Comparison of ENCODE assay signal across 37 cellular contexts in genomic region chr2:1230155-1230893, GRCh38.
"Had no signal": no experiment of that assay in that cellular context is flagged by ENCODE, and none has a peak within 500 bp of the region (broad histone marks: within the 10 kb centered on the region; RNA-seq: fewer than 3 reads in every experiment).

No MANE protein-coding gene starts in this region.

- H3K27ac Mint-ChIP-seq: activated CD4-positive, alpha-beta memory T cell treated with anti-CD3 and anti-CD28 coated beads, Interleukin-2, amount 10 ng/mL, durations not matched to agents 7 days and 5 days; activated CD4-positive, alpha-beta T cell treated with anti-CD3 and anti-CD28 coated beads for 36 hours; activated CD4-positive, alpha-beta T cell treated with anti-CD3 and anti-CD28 coated beads, Interleukin-2, amount 10 ng/mL, durations not matched to agents 7 days and 5 days; activated CD8-positive, alpha-beta memory T cell treated with anti-CD3 and anti-CD28 coated beads, Interleukin-2, amount 10 ng/mL, durations not matched to agents 7 days and 5 days; activated CD8-positive, alpha-beta T cell treated with anti-CD3 and anti-CD28 coated beads, Interleukin-2, amount 10 ng/mL, durations not matched to agents 7 days and 5 days; activated naive CD4-positive, alpha-beta T cell treated with anti-CD3 and anti-CD28 coated beads, Interleukin-2, amount 10 ng/mL, durations not matched to agents 7 days and 5 days; activated naive CD4-positive, alpha-beta T cell treated with anti-CD3 and anti-CD28 coated beads, Interleukin-2, amount 50 U/mL, for 24 hours; activated naive CD8-positive, alpha-beta T cell; activated naive CD8-positive, alpha-beta T cell treated with anti-CD3 and anti-CD28 coated beads, Interleukin-2, amount 10 ng/mL, durations not matched to agents 7 days and 5 days; activated naive CD8-positive, alpha-beta T cell treated with anti-CD3 and anti-CD28 coated beads, Interleukin-2, amount 50 U/mL, for 24 hours; activated T-cell treated with anti-CD3 and anti-CD28 coated beads, Interleukin-2, amount 50 U/mL, for 24 hours; activated T-helper 2 cell treated with anti-CD3 and anti-CD28 coated beads, Interferon-gamma antibody, Interleukin-2, Interleukin-4, amounts not matched to agents 10 μg/mL and 5 μg/mL and 100 μg/mL, durations not matched to agents 14 hours and 24 hours and 36 hours; brain; T-helper 1 cell treated with Interleukin-12 subunit alpha and Interleukin-12 subunit beta and Interleukin-4 antibody, amounts not matched to agents 30 μg/mL and 1 μg/mL, for 36 hours; T-helper 2 cell treated with Interferon-gamma antibody and Interleukin-4, amounts not matched to agents 5 μg/mL and 100 μg/mL, for 36 hours; WTC11 had no signal

- H3K36me3 ChIP-seq: ascending aorta, cardiac muscle cell had no signal

- H3K9me3 ChIP-seq: ascending aorta had no signal

- H3K36me3 Mint-ChIP-seq: activated CD8-positive, alpha-beta memory T cell treated with anti-CD3 and anti-CD28 coated beads, Interleukin-2, amount 10 ng/mL, durations not matched to agents 7 days and 5 days; activated naive CD4-positive, alpha-beta T cell treated with anti-CD3 and anti-CD28 coated beads, Interleukin-2, amount 10 ng/mL, durations not matched to agents 7 days and 5 days; activated naive CD4-positive, alpha-beta T cell treated with anti-CD3 and anti-CD28 coated beads, Interleukin-2, amount 50 U/mL, for 24 hours; activated naive CD8-positive, alpha-beta T cell; activated naive CD8-positive, alpha-beta T cell treated with anti-CD3 and anti-CD28 coated beads, Interleukin-2, amount 10 ng/mL, durations not matched to agents 7 days and 5 days; brain had no signal

- H3K27me3 ChIP-seq: ascending aorta, cardiac muscle cell had no signal

- H3K9me3 Mint-ChIP-seq: activated CD4-positive, alpha-beta memory T cell treated with anti-CD3 and anti-CD28 coated beads, Interleukin-2, amount 10 ng/mL, durations not matched to agents 7 days and 5 days; activated CD4-positive, alpha-beta T cell treated with anti-CD3 and anti-CD28 coated beads, Interleukin-2, amount 10 ng/mL, durations not matched to agents 7 days and 5 days; activated naive CD4-positive, alpha-beta T cell treated with anti-CD3 and anti-CD28 coated beads, Interleukin-2, amount 10 ng/mL, durations not matched to agents 7 days and 5 days; activated naive CD4-positive, alpha-beta T cell treated with anti-CD3 and anti-CD28 coated beads, Interleukin-2, amount 50 U/mL, for 24 hours; activated naive CD8-positive, alpha-beta T cell treated with anti-CD3 and anti-CD28 coated beads, Interleukin-2, amount 10 ng/mL, durations not matched to agents 7 days and 5 days; activated naive CD8-positive, alpha-beta T cell treated with anti-CD3 and anti-CD28 coated beads, Interleukin-2, amount 50 U/mL, for 24 hours; activated T-cell treated with anti-CD3 and anti-CD28 coated beads, Interleukin-2, amount 50 U/mL, for 24 hours; activated T-helper 2 cell treated with anti-CD3 and anti-CD28 coated beads, Interferon-gamma antibody, Interleukin-2, Interleukin-4, amounts not matched to agents 10 μg/mL and 5 μg/mL and 100 μg/mL, durations not matched to agents 14 hours and 24 hours and 36 hours; central memory CD8-positive, alpha-beta T cell; T-helper 1 cell treated with Interleukin-12 subunit alpha and Interleukin-12 subunit beta and Interleukin-4 antibody, amounts not matched to agents 30 μg/mL and 1 μg/mL, for 36 hours; T-helper 2 cell treated with Interferon-gamma antibody and Interleukin-4, amounts not matched to agents 5 μg/mL and 100 μg/mL, for 36 hours had no signal

- H3K27ac ChIP-seq: ascending aorta, cardiac muscle cell, VCaP had no signal

- DNase-seq: activated CD4-positive, alpha-beta memory T cell treated with anti-CD3 and anti-CD28 coated beads, Interleukin-2, amount 10 ng/mL, durations not matched to agents 7 days and 5 days; activated CD4-positive, alpha-beta T cell treated with anti-CD3 and anti-CD28 coated beads for 1 hour; activated CD4-positive, alpha-beta T cell treated with anti-CD3 and anti-CD28 coated beads for 36 hours; activated CD4-positive, alpha-beta T cell treated with anti-CD3 and anti-CD28 coated beads for 48 hours; activated CD4-positive, alpha-beta T cell treated with anti-CD3 and anti-CD28 coated beads, Interleukin-2, amount 10 ng/mL, durations not matched to agents 7 days and 5 days; activated CD4-positive, alpha-beta T cell treated with anti-CD3 and anti-CD28 coated beads, Interleukin-2, amount 50 U/mL, for 48 hours; activated CD4-positive, CD25-positive, alpha-beta regulatory T cell; activated CD8-positive, alpha-beta memory T cell treated with anti-CD3 and anti-CD28 coated beads for 24 hours; activated CD8-positive, alpha-beta memory T cell treated with anti-CD3 and anti-CD28 coated beads, Interleukin-2, amount 10 ng/mL, durations not matched to agents 7 days and 5 days; activated CD8-positive, alpha-beta memory T cell treated with anti-CD3 and anti-CD28 coated beads, Interleukin-2, amount 50 U/mL, for 48 hours; activated CD8-positive, alpha-beta T cell treated with anti-CD3 and anti-CD28 coated beads, Interleukin-2, amount 10 ng/mL, durations not matched to agents 7 days and 5 days; activated effector memory CD4-positive, alpha-beta T cell treated with Interleukin-2 at 50 U/mL for 16 hours; activated gamma-delta T cell; activated naive CD4-positive, alpha-beta T cell treated with anti-CD3 and anti-CD28 coated beads, Interleukin-2, amount 10 ng/mL, durations not matched to agents 7 days and 5 days; activated naive CD4-positive, alpha-beta T cell treated with Interleukin-2 at 50 U/mL for 16 hours; activated naive CD8-positive, alpha-beta T cell treated with anti-CD3 and anti-CD28 coated beads, Interleukin-2, amount 10 ng/mL, durations not matched to agents 7 days and 5 days; activated naive CD8-positive, alpha-beta T cell treated with anti-CD3 and anti-CD28 coated beads, Interleukin-2, amount 50 U/mL, for 24 hours; activated T-cell treated with anti-CD3 and anti-CD28 coated beads, Interleukin-2, amount 50 U/mL, for 24 hours; activated T-cell treated with anti-CD3 and anti-CD28 coated beads, Interleukin-2, amount 50 U/mL, for 48 hours; amygdala; anterior cingulate cortex; caudate nucleus; SW 1271; T-helper 1 cell; T-helper 2 cell; T-helper 9 cell had no signal

- H3K4me1 Mint-ChIP-seq: activated CD4-positive, alpha-beta memory T cell treated with anti-CD3 and anti-CD28 coated beads, Interleukin-2, amount 10 ng/mL, durations not matched to agents 7 days and 5 days; activated CD4-positive, alpha-beta T cell treated with anti-CD3 and anti-CD28 coated beads for 36 hours; activated CD4-positive, alpha-beta T cell treated with anti-CD3 and anti-CD28 coated beads, Interleukin-2, amount 10 ng/mL, durations not matched to agents 7 days and 5 days; activated CD8-positive, alpha-beta memory T cell treated with anti-CD3 and anti-CD28 coated beads, Interleukin-2, amount 10 ng/mL, durations not matched to agents 7 days and 5 days; activated naive CD4-positive, alpha-beta T cell treated with anti-CD3 and anti-CD28 coated beads, Interleukin-2, amount 10 ng/mL, durations not matched to agents 7 days and 5 days; activated naive CD4-positive, alpha-beta T cell treated with anti-CD3 and anti-CD28 coated beads, Interleukin-2, amount 50 U/mL, for 24 hours; activated naive CD8-positive, alpha-beta T cell treated with anti-CD3 and anti-CD28 coated beads, Interleukin-2, amount 10 ng/mL, durations not matched to agents 7 days and 5 days; activated naive CD8-positive, alpha-beta T cell treated with anti-CD3 and anti-CD28 coated beads, Interleukin-2, amount 50 U/mL, for 24 hours; central memory CD8-positive, alpha-beta T cell; WTC11 had no signal

- H3K4me3 ChIP-seq: ascending aorta, cardiac muscle cell had no signal

- H3K27me3 Mint-ChIP-seq: activated CD4-positive, alpha-beta memory T cell treated with anti-CD3 and anti-CD28 coated beads, Interleukin-2, amount 10 ng/mL, durations not matched to agents 7 days and 5 days; activated CD4-positive, alpha-beta T cell treated with anti-CD3 and anti-CD28 coated beads for 36 hours; activated CD4-positive, alpha-beta T cell treated with anti-CD3 and anti-CD28 coated beads, Interleukin-2, amount 10 ng/mL, durations not matched to agents 7 days and 5 days; activated CD8-positive, alpha-beta memory T cell treated with anti-CD3 and anti-CD28 coated beads, Interleukin-2, amount 10 ng/mL, durations not matched to agents 7 days and 5 days; activated naive CD4-positive, alpha-beta T cell treated with anti-CD3 and anti-CD28 coated beads, Interleukin-2, amount 10 ng/mL, durations not matched to agents 7 days and 5 days; activated naive CD4-positive, alpha-beta T cell treated with anti-CD3 and anti-CD28 coated beads, Interleukin-2, amount 50 U/mL, for 24 hours; activated naive CD8-positive, alpha-beta T cell; activated naive CD8-positive, alpha-beta T cell treated with anti-CD3 and anti-CD28 coated beads, Interleukin-2, amount 10 ng/mL, durations not matched to agents 7 days and 5 days; activated naive CD8-positive, alpha-beta T cell treated with anti-CD3 and anti-CD28 coated beads, Interleukin-2, amount 50 U/mL, for 24 hours; activated T-cell treated with anti-CD3 and anti-CD28 coated beads, Interleukin-2, amount 50 U/mL, for 24 hours; central memory CD8-positive, alpha-beta T cell had no signal

- H3K4me3 Mint-ChIP-seq: activated CD4-positive, alpha-beta memory T cell treated with anti-CD3 and anti-CD28 coated beads, Interleukin-2, amount 10 ng/mL, durations not matched to agents 7 days and 5 days; activated CD4-positive, alpha-beta T cell treated with anti-CD3 and anti-CD28 coated beads for 36 hours; activated CD4-positive, alpha-beta T cell treated with anti-CD3 and anti-CD28 coated beads, Interleukin-2, amount 10 ng/mL, durations not matched to agents 7 days and 5 days; activated CD8-positive, alpha-beta memory T cell treated with anti-CD3 and anti-CD28 coated beads, Interleukin-2, amount 10 ng/mL, durations not matched to agents 7 days and 5 days; activated CD8-positive, alpha-beta T cell treated with anti-CD3 and anti-CD28 coated beads, Interleukin-2, amount 10 ng/mL, durations not matched to agents 7 days and 5 days; activated naive CD4-positive, alpha-beta T cell treated with anti-CD3 and anti-CD28 coated beads, Interleukin-2, amount 10 ng/mL, durations not matched to agents 7 days and 5 days; activated naive CD4-positive, alpha-beta T cell treated with anti-CD3 and anti-CD28 coated beads, Interleukin-2, amount 50 U/mL, for 24 hours; activated naive CD8-positive, alpha-beta T cell; activated naive CD8-positive, alpha-beta T cell treated with anti-CD3 and anti-CD28 coated beads, Interleukin-2, amount 10 ng/mL, durations not matched to agents 7 days and 5 days; activated naive CD8-positive, alpha-beta T cell treated with anti-CD3 and anti-CD28 coated beads, Interleukin-2, amount 50 U/mL, for 24 hours; activated T-cell treated with anti-CD3 and anti-CD28 coated beads, Interleukin-2, amount 50 U/mL, for 24 hours; brain; central memory CD8-positive, alpha-beta T cell; T-helper 1 cell treated with Interleukin-12 subunit alpha and Interleukin-12 subunit beta and Interleukin-4 antibody, amounts not matched to agents 30 μg/mL and 1 μg/mL, for 36 hours; T-helper 2 cell treated with Interferon-gamma antibody and Interleukin-4, amounts not matched to agents 5 μg/mL and 100 μg/mL, for 36 hours; WTC11 had no signal
